ENCODE assay signal across 8 cellular contexts in the genomic region with DNA sequence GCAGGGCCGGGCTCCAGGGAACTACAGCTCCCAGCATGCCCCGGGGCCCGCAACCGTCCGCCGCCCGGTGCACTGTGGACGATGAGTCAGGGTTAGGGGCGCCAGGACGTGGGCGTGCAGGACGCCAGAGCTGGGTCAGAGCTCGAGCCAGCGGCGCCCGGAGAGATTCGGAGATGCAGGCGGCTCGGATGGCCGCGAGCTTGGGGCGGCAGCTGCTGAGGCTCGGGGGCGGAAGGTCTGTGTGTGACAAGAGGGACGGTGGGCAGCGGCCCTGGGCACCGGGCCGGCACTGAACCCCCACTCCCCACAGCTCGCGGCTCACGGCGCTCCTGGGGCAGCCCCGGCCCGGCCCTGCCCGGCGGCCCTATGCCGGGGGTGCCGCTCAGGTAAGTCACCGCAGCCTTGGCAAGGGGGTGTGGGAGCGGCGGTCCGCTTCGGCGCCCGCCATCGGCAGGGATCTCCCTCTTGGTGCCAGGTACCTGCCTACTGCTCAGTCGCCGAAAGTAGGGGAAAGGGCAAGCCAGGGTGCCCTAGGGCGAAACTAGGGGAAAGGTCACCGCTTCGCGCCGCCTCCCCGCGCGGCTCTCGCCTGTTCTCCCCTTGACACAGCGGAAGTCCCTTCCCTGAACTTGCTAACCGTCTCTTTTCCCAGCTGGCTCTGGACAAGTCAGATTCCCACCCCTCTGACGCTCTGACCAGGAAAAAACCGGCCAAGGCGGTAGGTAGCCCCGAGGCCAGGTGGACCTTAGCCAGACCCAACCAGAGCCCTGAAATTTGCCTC. TPM values are rescaled to one million over a fixed set of nuclear protein-coding genes. Genes with fewer than 3 reads are reported as not detected.
DNase-seq lines count a peak whose midpoint lies in the region; ATAC-seq, FAIRE-seq and TF ChIP-seq lines count a peak whose summit lies in the region.

Gene ACADVL (plus strand): TSS at position 127 of the 781 bp plus-strand sequence. CDS start 47 bp downstream, at position 174.
Gene DLG4 (minus strand): TSS at position 25 of the 781 bp plus-strand sequence.

- H3K27me3 ChIP-seq in CD4-positive, alpha-beta memory T cell (ENCODE audit: insufficient read depth, low read length) = no peaks in the 10 kb centered on the region
- no peaks in the 10 kb centered on the region for H3K27me3 ChIP-seq in pancreas
- peaks cover 0 to 13% of the 10 kb centered on the region in 2 donors for H3K27me3 ChIP-seq in tibial artery

- WGBS in pancreas, 2 donors = 0 to 1% methylated on average over 46 to 63 of the region's 63 CpGs

- peak within 1 kb of the TSS; percentile 87 to 98 (median 92) for H3K4me3 Mint-ChIP-seq in CD4-positive, alpha-beta memory T cell
- H3K4me3 Mint-ChIP-seq in activated naive CD8-positive, alpha-beta T cell treated with anti-CD3 and anti-CD28 coated beads, Interleukin-2, amount 50 U/mL, for 24 hours = peak within 1 kb of the TSS; percentile 93

- no peaks in the 10 kb centered on the region for H3K9me3 ChIP-seq in CD4-positive, alpha-beta memory T cell (ENCODE audit: control insufficient read depth in 1 of 2, low read length in 2 of 2)
- H3K9me3 ChIP-seq in pancreas (no peaks in the 10 kb centered on the region), tibial artery (no peaks in the 10 kb centered on the region)

- H3K27ac Mint-ChIP-seq in CD4-positive, alpha-beta memory T cell = peak within 1 kb of the TSS; percentile 94 to 99 (median 98)
- peak within 1 kb of the TSS; percentile 95 for H3K27ac Mint-ChIP-seq in activated naive CD8-positive, alpha-beta T cell treated with anti-CD3 and anti-CD28 coated beads, Interleukin-2, amount 50 U/mL, for 24 hours

- ATAC-seq in GM19463 (IDR thresholded peaks at IDR 0.05; ENCODE audit: unreplicated experiment) (peak; percentile 72), Right ventricle myocardium inferior (peak; percentile 88), pancreas (peak; percentile 77 to 84 (median 83))
- ATAC-seq in activated naive CD8-positive, alpha-beta T cell treated with anti-CD3 and anti-CD28 coated beads, Interleukin-2, amount 50 U/mL, for 24 hours = peak; percentile 72

- CTCF ChIA-PET in CD4-positive, alpha-beta memory T cell (lab: Charles Lee; ENCODE audit: partially characterized antibody) = interaction anchor here (0.8 to 5.9 kb wide), 15 partner anchors 13 to 174 kb away, joined by 3 to 79 read pairs (median 5); partner anchors contain the start of genes ACAP1, DVL2, GABARAP and PHF23

- H3K27me3 Mint-ChIP-seq in CD4-positive, alpha-beta memory T cell = no peaks in the 10 kb centered on the region
- no peaks in the 10 kb centered on the region for H3K27me3 Mint-ChIP-seq in activated naive CD8-positive, alpha-beta T cell treated with anti-CD3 and anti-CD28 coated beads, Interleukin-2, amount 50 U/mL, for 24 hours

- peak; percentile 29 for FAIRE-seq in pancreas (lab: Jason Lieb, UNC)

- peak within 1 kb of the TSS; percentile 54 to 89 for H3K4me3 ChIP-seq in CD4-positive, alpha-beta memory T cell (ENCODE audit: low read length in 2 of 2)
- H3K4me3 ChIP-seq in Jurkat, Clone E6-1 (ENCODE audit: low read length) = peak within 1 kb of the TSS; percentile 85
- H3K4me3 ChIP-seq in pancreas (peak within 1 kb of the TSS; percentile 45 to 100 (median 94)), tibial artery (peak within 1 kb of the TSS; percentile 75 to 99)

- no peaks in the 10 kb centered on the region for H3K9me3 Mint-ChIP-seq in CD4-positive, alpha-beta memory T cell
- no peaks in the 10 kb centered on the region for H3K9me3 Mint-ChIP-seq in activated naive CD8-positive, alpha-beta T cell treated with anti-CD3 and anti-CD28 coated beads, Interleukin-2, amount 50 U/mL, for 24 hours

- H3K36me3 Mint-ChIP-seq in CD4-positive, alpha-beta memory T cell = peaks cover 6 to 32% of the 10 kb centered on the region in 2 donors
- peaks cover 22% of the 10 kb centered on the region for H3K36me3 Mint-ChIP-seq in activated naive CD8-positive, alpha-beta T cell treated with anti-CD3 and anti-CD28 coated beads, Interleukin-2, amount 50 U/mL, for 24 hours (ENCODE audit: low read depth)

- TF ChIP-seq CTCF in pancreas (IDR thresholded peaks at IDR 0.05) = no peak
- TF ChIP-seq CTCF in tibial artery (IDR thresholded peaks at IDR 0.05) = no peak

- POLR2A ChIA-PET in CD4-positive, alpha-beta memory T cell (lab: Charles Lee; ENCODE audit: partially characterized antibody) = interaction anchor here (0.5 to 15.3 kb wide), 23 partner anchors 12 to 364 kb away, joined by 3 to 435 read pairs (median 5); partner anchors contain the start of genes ACAP1, CTDNEP1, DVL2 and ELP5

- H3K4me1 ChIP-seq in CD4-positive, alpha-beta memory T cell (ENCODE audit: insufficient read depth, low read length) = peaks cover 54% of the 10 kb centered on the region
- peaks cover 12 to 25% (median 14%) of the 10 kb centered on the region in 3 donors for H3K4me1 ChIP-seq in pancreas
- peaks cover 0 to 60% (median 44%) of the 10 kb centered on the region in 4 donors for H3K4me1 ChIP-seq in tibial artery

- intact Hi-C loops in CD4-positive, alpha-beta memory T cell (cut with micrococcal nuclease) = loop anchor here (1.0 to 2.0 kb wide), 2 partner anchors 14 to 61 kb away; partner anchors contain the start of genes DVL2 and SLC2A4
- intact Hi-C loops in Right ventricle myocardium inferior (cut with DNase I) = loop anchor here (1.0 kb wide), 1 partner anchor 18 kb away; no protein-coding TSS in a partner anchor
- intact Hi-C loops in pancreas (cut with DNase I) = no loop called here
- intact Hi-C loops in tibial artery (cut with DNase I; ENCODE audit: low total_unique reads) = no loop called here

- H3K36me3 ChIP-seq in CD4-positive, alpha-beta memory T cell (ENCODE audit: insufficient read depth, low read length) = peaks cover 23% of the 10 kb centered on the region
- peaks cover 11 to 36% (median 16%) of the 10 kb centered on the region in 3 donors for H3K36me3 ChIP-seq in pancreas
- peaks cover 13 to 41% (median 28%) of the 10 kb centered on the region in 3 donors for H3K36me3 ChIP-seq in tibial artery

- H3K27ac ChIP-seq in CD4-positive, alpha-beta memory T cell (ENCODE audit: low read depth, low read length) = peak within 1 kb of the TSS; percentile 80
- H3K27ac ChIP-seq in pancreas (peak within 1 kb of the TSS; percentile 97 to 100 (median 100)), tibial artery (peak within 1 kb of the TSS; percentile 92 to 98)

- H3K4me1 Mint-ChIP-seq in CD4-positive, alpha-beta memory T cell = peaks cover 27 to 62% (median 41%) of the 10 kb centered on the region in 4 donors
- H3K4me1 Mint-ChIP-seq in activated naive CD8-positive, alpha-beta T cell treated with anti-CD3 and anti-CD28 coated beads, Interleukin-2, amount 50 U/mL, for 24 hours = peaks cover 54% of the 10 kb centered on the region

- DNase-seq in CD4-positive, alpha-beta memory T cell = peak; percentile 54 to 77 (median 56)
- no peak for DNase-seq in Jurkat, Clone E6-1 (ENCODE audit: low read depth, low spot score)
- DNase-seq in SW 1271 (lab: John Stamatoyannopoulos, UW) (peak; percentile 41 to 66), Right ventricle myocardium inferior (ENCODE audit: missing footprints) (peak; percentile 97), pancreas (peak; percentile 89 to 97 (median 94)), tibial artery (peak; percentile 94 to 95)
- DNase-seq in activated naive CD8-positive, alpha-beta T cell treated with anti-CD3 and anti-CD28 coated beads, Interleukin-2, amount 50 U/mL, for 24 hours = peak; percentile 88

RNA-seq across cellular contexts. Expression of gene ACADVL, which starts in this region (rescaled TPM):
- total RNA-seq in CD4-positive, alpha-beta memory T cell = 100 to 1,000 TPM; 340 to 342 TPM
- polyA plus RNA-seq in CD4-positive, alpha-beta memory T cell = 100 to 1,000 TPM; 110 to 118 TPM
- 423 TPM for polyA plus RNA-seq in Jurkat, Clone E6-1 (2012; ENCODE audit: insufficient read depth, insufficient read length)
- total RNA-seq in Right ventricle myocardium inferior (2,192 TPM), pancreas (100 to 1,000 TPM; 447 to 715 (median 568) TPM)
- 1,000 to 10,000 TPM; 2,446 to 3,251 TPM for polyA plus RNA-seq in pancreas

RNA-seq across cellular contexts. Expression of gene DLG4, which starts in this region (rescaled TPM):
- 1 to 10 TPM; 7.2 to 7.6 TPM for total RNA-seq in CD4-positive, alpha-beta memory T cell
- polyA plus RNA-seq in CD4-positive, alpha-beta memory T cell = under 1 TPM; 0.44 to 0.50 TPM
- 33.0 TPM for polyA plus RNA-seq in Jurkat, Clone E6-1 (2012; ENCODE audit: insufficient read depth, insufficient read length)
- total RNA-seq in Right ventricle myocardium inferior (20.6 TPM), pancreas (10 to 100 TPM in 1 of 6 donors, 1 to 10 TPM in 5; 2.8 to 11.3 (median 5.0) TPM)
- 10 to 100 TPM; 16.1 to 19.8 TPM for polyA plus RNA-seq in pancreas

Comparison
In these comparisons a context has a peak if more than half of its experiments do, and no peak if none do; other contexts are left out.
1. RNA of gene ACADVL (polyA plus RNA-seq): 2,446 to 3,251 TPM in pancreas; 110 to 118 TPM in CD4-positive, alpha-beta memory T cell; every median in the first group is over 10 times any median in the second.
2. RNA of gene DLG4 (polyA plus RNA-seq): 16.1 to 19.8 TPM in pancreas; 0.44 to 0.50 TPM in CD4-positive, alpha-beta memory T cell; every median in the first group is over 10 times any median in the second.
3. intact Hi-C loops: an anchor here in CD4-positive, alpha-beta memory T cell (1.0 to 2.0 kb wide) and Right ventricle myocardium inferior (1.0 kb wide); none called in pancreas and tibial artery.
4. Peak in every context shown above with its lines, with median percentiles within 50 percentile points of each other: H3K27ac ChIP-seq, H3K4me3 ChIP-seq and ATAC-seq.